ENCODE assay signal across 1 cellular context in the genomic region with DNA sequence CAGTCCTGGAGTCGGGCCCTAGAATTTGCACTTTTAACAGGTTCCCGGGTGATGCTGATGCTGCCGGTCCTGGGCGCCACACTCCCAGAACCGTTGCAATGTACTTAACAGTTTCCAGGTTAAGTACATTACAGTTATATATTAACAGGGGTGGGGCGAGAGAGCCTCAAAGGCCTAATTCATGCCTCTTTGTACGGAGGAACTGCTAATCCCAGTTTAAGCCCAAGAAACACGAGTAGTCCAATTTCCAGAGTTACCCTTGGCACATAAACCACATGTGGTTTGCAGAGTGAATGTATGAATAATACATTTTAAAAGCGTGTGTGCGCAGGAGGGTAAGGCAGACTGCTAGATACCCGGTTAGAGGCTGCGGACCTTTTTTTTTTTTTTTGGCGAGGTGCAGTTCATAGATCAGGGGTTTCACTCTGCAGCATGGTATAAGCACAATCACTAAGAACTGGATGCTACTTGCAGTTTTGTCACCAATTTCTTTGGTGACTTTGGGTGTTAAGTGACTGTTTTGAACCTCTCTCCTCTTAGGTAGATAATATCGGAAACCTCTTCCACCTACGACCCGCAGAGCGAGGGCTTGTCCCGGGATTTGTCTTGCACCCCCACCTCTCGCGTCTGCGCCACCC.
TF ChIP-seq lines count a peak whose summit lies in the region.

No MANE protein-coding gene starts in this region.

TF ChIP-seq in HepG2, 621 proteins besides CTCF, POLR2A, EP300 and RAD21 (continued from another document and continues in another):
- TF ChIP-seq, protein P1, sequence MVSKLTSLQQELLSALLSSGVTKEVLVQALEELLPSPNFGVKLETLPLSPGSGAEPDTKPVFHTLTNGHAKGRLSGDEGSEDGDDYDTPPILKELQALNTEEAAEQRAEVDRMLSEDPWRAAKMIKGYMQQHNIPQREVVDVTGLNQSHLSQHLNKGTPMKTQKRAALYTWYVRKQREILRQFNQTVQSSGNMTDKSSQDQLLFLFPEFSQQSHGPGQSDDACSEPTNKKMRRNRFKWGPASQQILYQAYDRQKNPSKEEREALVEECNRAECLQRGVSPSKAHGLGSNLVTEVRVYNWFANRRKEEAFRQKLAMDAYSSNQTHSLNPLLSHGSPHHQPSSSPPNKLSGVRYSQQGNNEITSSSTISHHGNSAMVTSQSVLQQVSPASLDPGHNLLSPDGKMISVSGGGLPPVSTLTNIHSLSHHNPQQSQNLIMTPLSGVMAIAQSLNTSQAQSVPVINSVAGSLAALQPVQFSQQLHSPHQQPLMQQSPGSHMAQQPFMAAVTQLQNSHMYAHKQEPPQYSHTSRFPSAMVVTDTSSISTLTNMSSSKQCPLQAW (CRISPR knock-in tag; IDR thresholded peaks at IDR 0.05) = peak; percentile 73; the same call in 1 of the 2 replicates
- TF ChIP-seq, protein P2, sequence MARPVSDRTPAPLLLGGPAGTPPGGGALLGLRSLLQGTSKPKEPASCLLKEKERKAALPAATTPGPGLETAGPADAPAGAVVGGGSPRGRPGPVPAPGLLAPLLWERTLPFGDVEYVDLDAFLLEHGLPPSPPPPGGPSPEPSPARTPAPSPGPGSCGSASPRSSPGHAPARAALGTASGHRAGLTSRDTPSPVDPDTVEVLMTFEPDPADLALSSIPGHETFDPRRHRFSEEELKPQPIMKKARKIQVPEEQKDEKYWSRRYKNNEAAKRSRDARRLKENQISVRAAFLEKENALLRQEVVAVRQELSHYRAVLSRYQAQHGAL (CRISPR knock-in tag; IDR thresholded peaks at IDR 0.05; ENCODE audit: not compliant biosample characterization) = no peak
- TF ChIP-seq, protein P3, sequence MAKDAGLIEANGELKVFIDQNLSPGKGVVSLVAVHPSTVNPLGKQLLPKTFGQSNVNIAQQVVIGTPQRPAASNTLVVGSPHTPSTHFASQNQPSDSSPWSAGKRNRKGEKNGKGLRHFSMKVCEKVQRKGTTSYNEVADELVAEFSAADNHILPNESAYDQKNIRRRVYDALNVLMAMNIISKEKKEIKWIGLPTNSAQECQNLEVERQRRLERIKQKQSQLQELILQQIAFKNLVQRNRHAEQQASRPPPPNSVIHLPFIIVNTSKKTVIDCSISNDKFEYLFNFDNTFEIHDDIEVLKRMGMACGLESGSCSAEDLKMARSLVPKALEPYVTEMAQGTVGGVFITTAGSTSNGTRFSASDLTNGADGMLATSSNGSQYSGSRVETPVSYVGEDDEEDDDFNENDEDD (CRISPR knock-in tag; IDR thresholded peaks at IDR 0.05; ENCODE audit: borderline replicate concordance) = no peak
- TF ChIP-seq ZNF841 (CRISPR knock-in tag; IDR thresholded peaks at IDR 0.05; ENCODE audit: borderline replicate concordance) (no peak), HMGA1 (CRISPR knock-in tag; conservative IDR thresholded peaks at IDR 0.05) (no peak), KDM4B (CRISPR knock-in tag; IDR thresholded peaks at IDR 0.05) (no peak), ARNT2 (CRISPR knock-in tag; IDR thresholded peaks at IDR 0.05; ENCODE audit: low read depth) (no peak), ZSCAN22 (CRISPR knock-in tag; IDR thresholded peaks at IDR 0.05) (peak; percentile 66; the same call in 1 of the 2 replicates), TCF12 (IDR thresholded peaks at IDR 0.05) (no peak), TCF12 (CRISPR knock-in tag; IDR thresholded peaks at IDR 0.05) (0 out of 2 replicates have a peak, but pooled peaks have one; percentile 1), ZNF703 (CRISPR knock-in tag; IDR thresholded peaks at IDR 0.05; ENCODE audit: borderline replicate concordance) (no peak), ZNF460 (CRISPR knock-in tag; IDR thresholded peaks at IDR 0.05; ENCODE audit: borderline replicate concordance) (no peak), ZKSCAN8 (CRISPR knock-in tag; IDR thresholded peaks at IDR 0.05; ENCODE audit: borderline replicate concordance) (no peak), ZNF883 (CRISPR knock-in tag; IDR thresholded peaks at IDR 0.05; ENCODE audit: not compliant biosample characterization) (no peak), MYC (CRISPR knock-in tag; IDR thresholded peaks at IDR 0.05; ENCODE audit: borderline replicate concordance) (no peak), ZNF563 (CRISPR knock-in tag; IDR thresholded peaks at IDR 0.05) (no peak), KLF11 (CRISPR knock-in tag; IDR thresholded peaks at IDR 0.05) (no peak; the same call in 1 of the 2 replicates), REXO4 (CRISPR knock-in tag; IDR thresholded peaks at IDR 0.05; ENCODE audit: borderline replicate concordance) (no peak), SRF (IDR thresholded peaks at IDR 0.05; ENCODE audit: low read depth, low read length) (no peak), ZNF326 (CRISPR knock-in tag; IDR thresholded peaks at IDR 0.05; ENCODE audit: borderline replicate concordance) (no peak), SYNCRIP (IDR thresholded peaks at IDR 0.05; ENCODE audit: insufficient read depth, low read depth, low read length) (no peak), MXI1 (IDR thresholded peaks at IDR 0.05; ENCODE audit: borderline replicate concordance, low read depth, low read length) (peak; percentile 45; the same call in 1 of the 3 replicates), FOXJ3 (CRISPR knock-in tag; IDR thresholded peaks at IDR 0.05; ENCODE audit: borderline replicate concordance) (no peak), TBP (CRISPR knock-in tag; IDR thresholded peaks at IDR 0.05) (no peak), BRD4 (CRISPR knock-in tag; IDR thresholded peaks at IDR 0.05) (no peak), MED8 (CRISPR knock-in tag; IDR thresholded peaks at IDR 0.05; ENCODE audit: insufficient replicate concordance) (no peak), NCOA2 (CRISPR knock-in tag; IDR thresholded peaks at IDR 0.05) (no peak), GABPB1 (CRISPR knock-in tag; IDR thresholded peaks at IDR 0.05) (no peak), NR2F6 (IDR thresholded peaks at IDR 0.05) (0 out of 2 replicates have a peak, but pooled peaks have one; percentile 14), NR2F6 (CRISPR knock-in tag; IDR thresholded peaks at IDR 0.05) (no peak), NFKBIZ (CRISPR knock-in tag; IDR thresholded peaks at IDR 0.05) (no peak), ZNF331 (CRISPR knock-in tag; IDR thresholded peaks at IDR 0.05) (no peak), MAZ (IDR thresholded peaks at IDR 0.05; ENCODE audit: borderline replicate concordance, low read depth, low read length) (no peak; the same call in 1 of the 2 replicates), MAZ (CRISPR knock-in tag; IDR thresholded peaks at IDR 0.05; ENCODE audit: low read depth) (no peak), JUND (CRISPR knock-in tag; IDR thresholded peaks at IDR 0.05) (no peak), HOXA3 (CRISPR knock-in tag; IDR thresholded peaks at IDR 0.05) (no peak), RNF2 (conservative IDR thresholded peaks at IDR 0.05; ENCODE audit: low read depth) (no peak), CENPX (CRISPR knock-in tag; IDR thresholded peaks at IDR 0.05) (no peak), RFX3 (CRISPR knock-in tag; IDR thresholded peaks at IDR 0.05) (no peak), ZNF616 (CRISPR knock-in tag; IDR thresholded peaks at IDR 0.05; ENCODE audit: low read depth) (no peak), HNF4A (CRISPR knock-in tag; IDR thresholded peaks at IDR 0.05) (no peak), ZNF33A (CRISPR knock-in tag; IDR thresholded peaks at IDR 0.05; ENCODE audit: borderline replicate concordance) (no peak), ZSCAN25 (CRISPR knock-in tag; IDR thresholded peaks at IDR 0.05) (no peak), RORA (CRISPR knock-in tag; IDR thresholded peaks at IDR 0.05) (no peak), CHCHD3 (CRISPR knock-in tag; IDR thresholded peaks at IDR 0.05) (no peak), KLF12 (CRISPR knock-in tag; IDR thresholded peaks at IDR 0.05; ENCODE audit: borderline replicate concordance) (no peak), ZNF768 (CRISPR knock-in tag; IDR thresholded peaks at IDR 0.05) (no peak), ZNF224 (CRISPR knock-in tag; IDR thresholded peaks at IDR 0.05) (no peak), ZC3H4 (CRISPR knock-in tag; IDR thresholded peaks at IDR 0.05; ENCODE audit: borderline replicate concordance) (0 out of 2 replicates have a peak, but pooled peaks have one; percentile 56), NFKB2 (CRISPR knock-in tag; IDR thresholded peaks at IDR 0.05; ENCODE audit: borderline replicate concordance) (no peak), ZNF598 (CRISPR knock-in tag; IDR thresholded peaks at IDR 0.05; ENCODE audit: borderline replicate concordance) (no peak), ZNF780A (CRISPR knock-in tag; IDR thresholded peaks at IDR 0.05) (no peak), MED1 (CRISPR knock-in tag; IDR thresholded peaks at IDR 0.05) (peak; percentile 10; the same call in 1 of the 2 replicates), KLF9 (CRISPR knock-in tag; IDR thresholded peaks at IDR 0.05; ENCODE audit: low read depth) (no peak), NR3C1 (CRISPR knock-in tag; IDR thresholded peaks at IDR 0.05) (no peak)
- TF ChIP-seq, protein P4, sequence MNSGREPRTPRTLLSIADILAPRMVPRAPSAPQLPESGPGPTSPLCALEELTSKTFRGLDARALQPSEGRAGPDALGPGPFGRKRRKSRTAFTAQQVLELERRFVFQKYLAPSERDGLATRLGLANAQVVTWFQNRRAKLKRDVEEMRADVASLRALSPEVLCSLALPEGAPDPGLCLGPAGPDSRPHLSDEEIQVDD (CRISPR knock-in tag; IDR thresholded peaks at IDR 0.05; ENCODE audit: borderline replicate concordance) = no peak
- TF ChIP-seq, protein P5, sequence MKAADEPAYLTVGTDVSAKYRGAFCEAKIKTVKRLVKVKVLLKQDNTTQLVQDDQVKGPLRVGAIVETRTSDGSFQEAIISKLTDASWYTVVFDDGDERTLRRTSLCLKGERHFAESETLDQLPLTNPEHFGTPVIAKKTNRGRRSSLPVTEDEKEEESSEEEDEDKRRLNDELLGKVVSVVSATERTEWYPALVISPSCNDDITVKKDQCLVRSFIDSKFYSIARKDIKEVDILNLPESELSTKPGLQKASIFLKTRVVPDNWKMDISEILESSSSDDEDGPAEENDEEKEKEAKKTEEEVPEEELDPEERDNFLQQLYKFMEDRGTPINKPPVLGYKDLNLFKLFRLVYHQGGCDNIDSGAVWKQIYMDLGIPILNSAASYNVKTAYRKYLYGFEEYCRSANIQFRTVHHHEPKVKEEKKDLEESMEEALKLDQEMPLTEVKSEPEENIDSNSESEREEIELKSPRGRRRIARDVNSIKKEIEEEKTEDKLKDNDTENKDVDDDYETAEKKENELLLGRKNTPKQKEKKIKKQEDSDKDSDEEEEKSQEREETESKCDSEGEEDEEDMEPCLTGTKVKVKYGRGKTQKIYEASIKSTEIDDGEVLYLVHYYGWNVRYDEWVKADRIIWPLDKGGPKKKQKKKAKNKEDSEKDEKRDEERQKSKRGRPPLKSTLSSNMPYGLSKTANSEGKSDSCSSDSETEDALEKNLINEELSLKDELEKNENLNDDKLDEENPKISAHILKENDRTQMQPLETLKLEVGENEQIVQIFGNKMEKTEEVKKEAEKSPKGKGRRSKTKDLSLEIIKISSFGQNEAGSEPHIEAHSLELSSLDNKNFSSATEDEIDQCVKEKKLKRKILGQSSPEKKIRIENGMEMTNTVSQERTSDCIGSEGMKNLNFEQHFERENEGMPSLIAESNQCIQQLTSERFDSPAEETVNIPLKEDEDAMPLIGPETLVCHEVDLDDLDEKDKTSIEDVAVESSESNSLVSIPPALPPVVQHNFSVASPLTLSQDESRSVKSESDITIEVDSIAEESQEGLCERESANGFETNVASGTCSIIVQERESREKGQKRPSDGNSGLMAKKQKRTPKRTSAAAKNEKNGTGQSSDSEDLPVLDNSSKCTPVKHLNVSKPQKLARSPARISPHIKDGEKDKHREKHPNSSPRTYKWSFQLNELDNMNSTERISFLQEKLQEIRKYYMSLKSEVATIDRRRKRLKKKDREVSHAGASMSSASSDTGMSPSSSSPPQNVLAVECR (CRISPR knock-in tag; IDR thresholded peaks at IDR 0.05; ENCODE audit: borderline replicate concordance) = no peak
- TF ChIP-seq, protein P6, sequence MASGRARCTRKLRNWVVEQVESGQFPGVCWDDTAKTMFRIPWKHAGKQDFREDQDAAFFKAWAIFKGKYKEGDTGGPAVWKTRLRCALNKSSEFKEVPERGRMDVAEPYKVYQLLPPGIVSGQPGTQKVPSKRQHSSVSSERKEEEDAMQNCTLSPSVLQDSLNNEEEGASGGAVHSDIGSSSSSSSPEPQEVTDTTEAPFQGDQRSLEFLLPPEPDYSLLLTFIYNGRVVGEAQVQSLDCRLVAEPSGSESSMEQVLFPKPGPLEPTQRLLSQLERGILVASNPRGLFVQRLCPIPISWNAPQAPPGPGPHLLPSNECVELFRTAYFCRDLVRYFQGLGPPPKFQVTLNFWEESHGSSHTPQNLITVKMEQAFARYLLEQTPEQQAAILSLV (CRISPR knock-in tag; IDR thresholded peaks at IDR 0.05; ENCODE audit: borderline replicate concordance) = no peak
- TF ChIP-seq, protein P7, sequence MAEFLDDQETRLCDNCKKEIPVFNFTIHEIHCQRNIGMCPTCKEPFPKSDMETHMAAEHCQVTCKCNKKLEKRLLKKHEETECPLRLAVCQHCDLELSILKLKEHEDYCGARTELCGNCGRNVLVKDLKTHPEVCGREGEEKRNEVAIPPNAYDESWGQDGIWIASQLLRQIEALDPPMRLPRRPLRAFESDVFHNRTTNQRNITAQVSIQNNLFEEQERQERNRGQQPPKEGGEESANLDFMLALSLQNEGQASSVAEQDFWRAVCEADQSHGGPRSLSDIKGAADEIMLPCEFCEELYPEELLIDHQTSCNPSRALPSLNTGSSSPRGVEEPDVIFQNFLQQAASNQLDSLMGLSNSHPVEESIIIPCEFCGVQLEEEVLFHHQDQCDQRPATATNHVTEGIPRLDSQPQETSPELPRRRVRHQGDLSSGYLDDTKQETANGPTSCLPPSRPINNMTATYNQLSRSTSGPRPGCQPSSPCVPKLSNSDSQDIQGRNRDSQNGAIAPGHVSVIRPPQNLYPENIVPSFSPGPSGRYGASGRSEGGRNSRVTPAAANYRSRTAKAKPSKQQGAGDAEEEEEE (CRISPR knock-in tag; IDR thresholded peaks at IDR 0.05; ENCODE audit: borderline replicate concordance) = no peak
- TF ChIP-seq, protein P8, sequence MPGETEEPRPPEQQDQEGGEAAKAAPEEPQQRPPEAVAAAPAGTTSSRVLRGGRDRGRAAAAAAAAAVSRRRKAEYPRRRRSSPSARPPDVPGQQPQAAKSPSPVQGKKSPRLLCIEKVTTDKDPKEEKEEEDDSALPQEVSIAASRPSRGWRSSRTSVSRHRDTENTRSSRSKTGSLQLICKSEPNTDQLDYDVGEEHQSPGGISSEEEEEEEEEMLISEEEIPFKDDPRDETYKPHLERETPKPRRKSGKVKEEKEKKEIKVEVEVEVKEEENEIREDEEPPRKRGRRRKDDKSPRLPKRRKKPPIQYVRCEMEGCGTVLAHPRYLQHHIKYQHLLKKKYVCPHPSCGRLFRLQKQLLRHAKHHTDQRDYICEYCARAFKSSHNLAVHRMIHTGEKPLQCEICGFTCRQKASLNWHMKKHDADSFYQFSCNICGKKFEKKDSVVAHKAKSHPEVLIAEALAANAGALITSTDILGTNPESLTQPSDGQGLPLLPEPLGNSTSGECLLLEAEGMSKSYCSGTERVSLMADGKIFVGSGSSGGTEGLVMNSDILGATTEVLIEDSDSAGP (CRISPR knock-in tag; IDR thresholded peaks at IDR 0.05; ENCODE audit: borderline replicate concordance) = no peak
- TF ChIP-seq, protein P9, sequence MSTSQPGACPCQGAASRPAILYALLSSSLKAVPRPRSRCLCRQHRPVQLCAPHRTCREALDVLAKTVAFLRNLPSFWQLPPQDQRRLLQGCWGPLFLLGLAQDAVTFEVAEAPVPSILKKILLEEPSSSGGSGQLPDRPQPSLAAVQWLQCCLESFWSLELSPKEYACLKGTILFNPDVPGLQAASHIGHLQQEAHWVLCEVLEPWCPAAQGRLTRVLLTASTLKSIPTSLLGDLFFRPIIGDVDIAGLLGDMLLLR (CRISPR knock-in tag; IDR thresholded peaks at IDR 0.05) = no peak
